41 cellular contexts compared by ENCODE assay signal in genomic region chr2:77016481-77016880, GRCh38.
"Had no signal": no experiment of that assay in that cellular context is flagged by ENCODE, and none has a peak within 500 bp of the region (broad histone marks: within the 10 kb centered on the region; RNA-seq: fewer than 3 reads in every experiment).

No MANE protein-coding gene starts in this region.

- H3K36me3 ChIP-seq: MG63, Peyer's patch, SJSA1 had no signal

- H3K9me3 ChIP-seq: MG63, Peyer's patch, SJSA1, SK-N-SH had no signal

- H3K36me3 Mint-ChIP-seq: activated CD4-positive, alpha-beta memory T cell treated with anti-CD3 and anti-CD28 coated beads for 36 hours; activated CD8-positive, alpha-beta memory T cell treated with anti-CD3 and anti-CD28 coated beads, Interleukin-2, amount 10 ng/mL, durations not matched to agents 7 days and 5 days; activated naive CD4-positive, alpha-beta T cell treated with anti-CD3 and anti-CD28 coated beads, Interleukin-2, amount 10 ng/mL, durations not matched to agents 7 days and 5 days; activated naive CD8-positive, alpha-beta T cell; brain had no signal

- H3K9me3 Mint-ChIP-seq: activated B cell treated with CpG ODN at 0.5 μM for 24 hours had no signal

- H3K9me2 ChIP-seq: SK-N-SH had no signal

- H3K4me2 ChIP-seq: SK-N-SH had no signal

- H3K4me3 ChIP-seq: MG63, Peyer's patch, SJSA1 had no signal

- H3K27me3 ChIP-seq: MG63, Peyer's patch, SJSA1 had no signal

- H3K27me3 Mint-ChIP-seq: activated B cell treated with CpG ODN at 0.5 μM for 24 hours; activated CD4-positive, alpha-beta memory T cell treated with anti-CD3 and anti-CD28 coated beads for 36 hours; activated CD8-positive, alpha-beta memory T cell treated with anti-CD3 and anti-CD28 coated beads, Interleukin-2, amount 10 ng/mL, durations not matched to agents 7 days and 5 days; activated naive CD4-positive, alpha-beta T cell treated with anti-CD3 and anti-CD28 coated beads, Interleukin-2, amount 10 ng/mL, durations not matched to agents 7 days and 5 days; activated naive CD8-positive, alpha-beta T cell; activated naive CD8-positive, alpha-beta T cell treated with anti-CD3 and anti-CD28 coated beads, Interleukin-2, amount 50 U/mL, for 24 hours; brain had no signal

- H3K4me1 ChIP-seq: Peyer's patch, SJSA1 had no signal

- H3K9ac ChIP-seq: SK-N-SH had no signal

- H3K4me3 Mint-ChIP-seq: activated B cell treated with CpG ODN at 0.5 μM for 24 hours; activated CD4-positive, alpha-beta memory T cell treated with anti-CD3 and anti-CD28 coated beads for 36 hours; activated CD8-positive, alpha-beta memory T cell treated with anti-CD3 and anti-CD28 coated beads, Interleukin-2, amount 10 ng/mL, durations not matched to agents 7 days and 5 days; activated naive CD4-positive, alpha-beta T cell treated with anti-CD3 and anti-CD28 coated beads, Interleukin-2, amount 10 ng/mL, durations not matched to agents 7 days and 5 days; activated naive CD8-positive, alpha-beta T cell; activated naive CD8-positive, alpha-beta T cell treated with anti-CD3 and anti-CD28 coated beads, Interleukin-2, amount 50 U/mL, for 24 hours; brain had no signal

- H3K27ac Mint-ChIP-seq: activated B cell treated with CpG ODN at 0.5 μM for 24 hours; activated CD4-positive, alpha-beta memory T cell treated with anti-CD3 and anti-CD28 coated beads for 36 hours; activated CD8-positive, alpha-beta memory T cell treated with anti-CD3 and anti-CD28 coated beads, Interleukin-2, amount 10 ng/mL, durations not matched to agents 7 days and 5 days; activated naive CD4-positive, alpha-beta T cell treated with anti-CD3 and anti-CD28 coated beads, Interleukin-2, amount 10 ng/mL, durations not matched to agents 7 days and 5 days; activated naive CD8-positive, alpha-beta T cell; activated naive CD8-positive, alpha-beta T cell treated with anti-CD3 and anti-CD28 coated beads, Interleukin-2, amount 50 U/mL, for 24 hours; brain had no signal

- DNase-seq: activated B cell treated with CpG ODN at 0.5 μM for 24 hours; activated CD4-positive, alpha-beta memory T cell treated with anti-CD3 and anti-CD28 coated beads for 36 hours; activated CD4-positive, alpha-beta T cell treated with anti-CD3 and anti-CD28 coated beads for 4 hours; activated CD4-positive, alpha-beta T cell treated with anti-CD3 and anti-CD28 coated beads, Interleukin-2, amount 50 U/mL, for 1 hour; activated CD4-positive, CD25-positive, alpha-beta regulatory T cell treated with anti-CD3 and anti-CD28 coated beads, Interleukin-2, amount 50 U/mL, for 72 hours; activated CD8-positive, alpha-beta memory T cell treated with anti-CD3 and anti-CD28 coated beads for 24 hours; activated CD8-positive, alpha-beta memory T cell treated with anti-CD3 and anti-CD28 coated beads, Interleukin-2, amount 10 ng/mL, durations not matched to agents 7 days and 5 days; activated CD8-positive, alpha-beta memory T cell treated with anti-CD3 and anti-CD28 coated beads, Interleukin-2, amount 50 U/mL, for 48 hours; activated effector memory CD4-positive, alpha-beta T cell treated with Interleukin-2 at 50 U/mL for 16 hours; activated naive CD4-positive, alpha-beta T cell treated with anti-CD3 and anti-CD28 coated beads, Interleukin-2, amount 10 ng/mL, durations not matched to agents 7 days and 5 days; activated naive CD8-positive, alpha-beta T cell treated with anti-CD3 and anti-CD28 coated beads, Interleukin-2, amount 50 U/mL, for 24 hours; activated T-cell treated with anti-CD3 and anti-CD28 coated beads, Interleukin-2, amount 50 U/mL, for 48 hours; anterior cingulate cortex; caudate nucleus; cerebellar nuclear complex; Kasumi-1; KBM-7; MG63; NCI-H1048; NCI-H1105 treated with DMSO at 0.1 percent for 48 hours; NCI-H1436; NCI-H1694; NCI-H1930; NCI-H2081 treated with DMSO at 0.1 percent for 48 hours; NCI-H2171; NCI-H446 treated with DMSO at 0.1 percent for 48 hours; NCI-H526; NCI-H748 treated with DMSO at 0.1 percent for 48 hours; PC-3; Peyer's patch; RPMI8226; SHP77 treated with DMSO at 0.1 percent for 48 hours; SK-N-SH; SW 1271; T-helper 1 cell; T-helper 2 cell; T-helper 9 cell had no signal

- H3K27ac ChIP-seq: Peyer's patch, SJSA1, VCaP had no signal

- H3K4me1 Mint-ChIP-seq: activated B cell treated with CpG ODN at 0.5 μM for 24 hours; activated CD8-positive, alpha-beta memory T cell treated with anti-CD3 and anti-CD28 coated beads, Interleukin-2, amount 10 ng/mL, durations not matched to agents 7 days and 5 days; activated naive CD4-positive, alpha-beta T cell treated with anti-CD3 and anti-CD28 coated beads, Interleukin-2, amount 10 ng/mL, durations not matched to agents 7 days and 5 days; activated naive CD8-positive, alpha-beta T cell treated with anti-CD3 and anti-CD28 coated beads, Interleukin-2, amount 50 U/mL, for 24 hours had no signal
